ENCODE assay signal across 8 cellular contexts in the genomic region with DNA sequence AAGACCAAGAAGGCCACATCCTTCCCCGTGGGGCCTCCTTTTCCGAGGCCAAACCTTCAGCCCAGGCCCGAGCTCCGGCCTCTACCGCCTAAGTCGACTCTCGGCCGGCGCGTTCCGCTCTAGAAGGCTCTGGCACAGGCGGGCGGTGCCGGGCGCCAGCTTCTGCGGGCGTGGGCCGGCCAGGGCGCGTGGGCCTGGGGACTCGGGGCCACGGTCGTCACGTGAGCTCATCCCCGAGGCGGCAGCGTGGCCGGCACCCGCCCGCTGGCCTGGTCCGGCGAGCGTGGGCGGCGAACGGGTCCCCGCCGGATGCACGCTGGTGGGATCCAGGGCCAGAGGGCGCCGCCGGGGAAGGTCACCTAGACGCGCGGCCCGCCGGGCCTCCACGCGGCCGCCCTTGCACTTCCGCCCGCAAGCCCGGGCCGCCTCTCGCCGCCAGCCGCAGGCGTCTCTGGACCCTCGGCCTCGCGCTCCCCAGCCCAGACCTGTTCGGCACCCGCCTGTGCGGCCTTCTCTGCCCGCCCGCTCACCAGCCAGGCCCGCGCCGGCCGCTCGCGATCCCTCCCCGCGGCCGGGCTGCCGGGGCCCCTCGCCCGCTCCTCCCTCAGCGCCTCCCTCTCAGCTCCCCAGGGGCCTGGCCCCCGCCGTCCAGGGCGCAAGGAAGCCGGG. TPM values are rescaled to one million over a fixed set of nuclear protein-coding genes. Genes with fewer than 3 reads are reported as not detected.
DNase-seq lines count a peak whose midpoint lies in the region; ATAC-seq and TF ChIP-seq lines count a peak whose summit lies in the region.

No MANE protein-coding gene starts in this region.

- DNase-seq in C1 segment of cervical spinal cord (lab: John Stamatoyannopoulos, UW) (peak in 10 of 14 donors; percentile 42 to 78 (median 54)), WERI-Rb-1 (peak; percentile 36), chondrocyte (ENCODE audit: low spot score) (peak; percentile 87), left lobe of liver (ENCODE audit: low spot score) (peak; percentile 80), Kasumi-1 (lab: John Stamatoyannopoulos, UW) (no peak)
- peak; percentile 59 for DNase-seq in stimulated activated CD4-positive, alpha-beta T cell treated with anti-CD3 and anti-CD28 coated beads, Interleukin-4, amount 100 ng/mL, for 1 hour

- H3K4me3 ChIP-seq in WERI-Rb-1 (ENCODE audit: low read depth, low read length), result peak overlapping the region; percentile 92

- H3K27me3 Mint-ChIP-seq in chondrocyte (ENCODE audit: low read depth), result no peaks in the 10 kb centered on the region

- no peaks in the 10 kb centered on the region for H3K27me3 ChIP-seq in WERI-Rb-1 (ENCODE audit: insufficient read depth, low read depth, severe bottlenecking)

- peak overlapping the region; percentile 83 for H3K4me3 Mint-ChIP-seq in chondrocyte (ENCODE audit: unreplicated experiment)

- H3K9me3 Mint-ChIP-seq in chondrocyte (ENCODE audit: low read depth), result no peaks in the 10 kb centered on the region

- ATAC-seq in GM19324 (IDR thresholded peaks at IDR 0.05; ENCODE audit: low FRiP score, unreplicated experiment) (peak; percentile 48), HG03432 (IDR thresholded peaks at IDR 0.05; ENCODE audit: unreplicated experiment) (peak; percentile 28), left lobe of liver (peak; percentile 63)

- peak overlapping the region; percentile 95 for H3K27ac Mint-ChIP-seq in chondrocyte (ENCODE audit: unreplicated experiment)

- TF ChIP-seq CTCF in WERI-Rb-1 (IDR thresholded peaks at IDR 0.05; ENCODE audit: low read depth, low read length) (no peak), chondrocyte (IDR thresholded peaks at IDR 0.05) (no peak)

- H3K9me3 ChIP-seq in WERI-Rb-1 (ENCODE audit: severe bottlenecking), result no peaks in the 10 kb centered on the region

- peaks cover 3% of the 10 kb centered on the region for H3K36me3 Mint-ChIP-seq in chondrocyte (ENCODE audit: low read depth)

- peak overlapping the region; percentile 96 for H3K27ac ChIP-seq in WERI-Rb-1

- peaks cover 45% of the 10 kb centered on the region for H3K4me1 Mint-ChIP-seq in chondrocyte (ENCODE audit: low read depth)

- peaks cover 30% of the 10 kb centered on the region for H3K36me3 ChIP-seq in WERI-Rb-1

RNA-seq across cellular contexts. Expression of gene VDAC1, which starts 0.7 kb away (rescaled TPM):
- total RNA-seq in chondrocyte (138 to 173 TPM (median 143 TPM) in 3 replicates), left lobe of liver (91.2 TPM)

RNA-seq across cellular contexts. Expression of gene C5orf15, which starts 35.7 kb away (rescaled TPM):
- total RNA-seq in chondrocyte (41.7 to 63.7 TPM (median 44.4 TPM) in 3 replicates), left lobe of liver (15.2 TPM)

Comparison
In these comparisons a context has a peak if more than half of its experiments do, and no peak if none do; other contexts are left out.
1. DNase-seq: peak in C1 segment of cervical spinal cord (10 of 14), WERI-Rb-1 (single experiment), chondrocyte (single experiment), left lobe of liver (single experiment) and stimulated activated CD4-positive, alpha-beta T cell treated with anti-CD3 and anti-CD28 coated beads, Interleukin-4, amount 100 ng/mL, for 1 hour (single experiment); none in Kasumi-1 (0 of 2).
2. Peak in every context shown above with its lines, with median percentiles within 50 percentile points of each other: ATAC-seq.